Comparison of ENCODE assay signal across 11 cellular contexts in the genomic region with DNA sequence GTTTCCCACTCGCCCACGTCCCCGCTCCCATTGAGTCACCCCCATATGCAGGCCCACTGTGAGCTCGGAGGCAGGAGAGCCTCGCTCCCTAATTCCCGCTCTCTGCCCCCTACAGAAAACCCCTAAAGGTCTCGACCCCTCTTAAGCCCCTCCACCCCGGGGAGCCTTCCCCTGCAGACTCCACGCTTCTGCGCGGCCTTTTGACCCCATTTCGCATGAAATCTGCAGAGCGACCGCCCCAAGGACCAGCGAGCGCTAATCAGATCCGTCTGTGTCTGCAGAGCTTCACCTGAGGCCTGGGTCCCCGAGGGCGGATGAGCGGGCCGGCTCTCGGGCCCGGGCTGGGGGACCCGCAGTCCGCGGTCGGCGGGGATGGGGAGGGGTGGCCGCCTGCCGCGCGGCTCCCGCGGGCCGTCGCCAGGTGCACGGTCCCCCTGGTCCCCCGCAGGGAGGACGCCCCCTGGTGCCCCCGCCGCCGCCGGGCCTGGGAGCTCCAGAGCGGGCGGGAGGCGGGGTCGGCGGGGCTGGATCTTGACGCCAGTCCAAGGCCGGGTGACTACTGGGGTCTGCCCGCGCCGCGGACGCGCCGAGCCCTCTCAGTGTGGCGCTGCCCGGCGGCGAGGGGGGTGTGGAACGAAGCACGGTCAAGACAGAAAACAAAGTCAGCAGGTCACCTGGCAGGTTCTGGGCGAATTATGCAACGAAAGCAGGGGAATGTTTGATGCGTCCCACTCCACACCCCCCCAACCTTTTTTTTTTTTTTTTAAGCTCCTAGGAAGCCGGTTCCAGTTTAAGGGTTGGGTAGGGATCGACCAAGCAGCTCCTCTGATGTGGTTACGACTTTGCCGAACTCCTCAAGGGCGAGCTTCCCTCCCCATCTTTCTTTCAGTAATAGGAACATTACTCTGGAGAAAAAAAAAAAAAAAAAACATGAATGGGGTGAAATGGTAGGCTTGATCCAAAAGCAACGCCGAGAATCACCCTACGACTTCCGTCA. TPM values are rescaled to one million over a fixed set of nuclear protein-coding genes. Genes with fewer than 3 reads are reported as not detected.
DNase-seq lines count a peak whose midpoint lies in the region; TF ChIP-seq lines count a peak whose summit lies in the region.
"Had no signal": no experiment of that assay in that cellular context is flagged by ENCODE, and none has a peak within 500 bp of the region (broad histone marks: within the 10 kb centered on the region; RNA-seq: fewer than 3 reads in every experiment).

No MANE protein-coding gene starts in this region.

- 54 to 57% methylated on average over 44 to 69 of the region's 75 CpGs for WGBS in lower leg skin, 2 donors

- no peaks in the 10 kb centered on the region for H4K20me1 ChIP-seq in Karpas-422 (ENCODE audit: insufficient read depth, low read depth, low read length)

- TF ChIP-seq CTCF in parathyroid adenoma (IDR thresholded peaks at IDR 0.05) (no peak), lower leg skin (IDR thresholded peaks at IDR 0.05) (no peak)

- no peaks in the 10 kb centered on the region for H3K9me2 ChIP-seq in Karpas-422 (replicated peaks; ENCODE audit: insufficient read depth, low read length)

- no peaks in the 10 kb centered on the region for H3K27me3 ChIP-seq in SJCRH30
- no peaks in the 10 kb centered on the region for H3K27me3 ChIP-seq in parathyroid adenoma (ENCODE audit: control insufficient read depth, insufficient read depth, low read length)
- H3K27me3 ChIP-seq in Karpas-422 (ENCODE audit: low read length), result no peaks in the 10 kb centered on the region

- H3K9me3 ChIP-seq in SJCRH30 (replicated peaks) (no peaks in the 10 kb centered on the region), parathyroid adenoma (ENCODE audit: control insufficient read depth, low read length) (no peaks in the 10 kb centered on the region), Karpas-422 (ENCODE audit: low read length) (no peaks in the 10 kb centered on the region)

- no peaks in the 10 kb centered on the region for H3K79me2 ChIP-seq in parathyroid adenoma
- H3K79me2 ChIP-seq in Karpas-422 (ENCODE audit: low read length), result no peaks in the 10 kb centered on the region

- H3K36me3 ChIP-seq in SJCRH30, result peaks cover 30% of the 10 kb centered on the region
- H3K36me3 ChIP-seq in parathyroid adenoma (ENCODE audit: control insufficient read depth, insufficient read depth, low read length), result no peaks in the 10 kb centered on the region
- no peaks in the 10 kb centered on the region for H3K36me3 ChIP-seq in Karpas-422 (ENCODE audit: insufficient read depth, low read length)

- intact Hi-C loops in lower leg skin (cut with DNase I; ENCODE audit: low total_unique reads), result no loop called here

- no peak for TF ChIP-seq POLR2A in lower leg skin (IDR thresholded peaks at IDR 0.05)

- in situ Hi-C loops in G401 (cut with HindIII; ENCODE audit: low sequenced_read_pairs), result loop anchor here (25.0 kb wide), 1 partner anchor 391 kb away; no protein-coding TSS in a partner anchor

- H3K4me1 ChIP-seq in SJCRH30, result peaks cover 45% of the 10 kb centered on the region
- H3K4me1 ChIP-seq in parathyroid adenoma, result no peaks in the 10 kb centered on the region
- 0 out of 2 replicates have a peak, but pooled peaks cover 3% of the 10 kb centered on the region for H3K4me1 ChIP-seq in Karpas-422 (ENCODE audit: low read length)

- H3K9ac ChIP-seq in parathyroid adenoma (no peak overlapping the region), Karpas-422 (ENCODE audit: low read length) (no peak overlapping the region)

- peak overlapping the region; percentile 61 for H2AFZ ChIP-seq in parathyroid adenoma
- no peak overlapping the region for H2AFZ ChIP-seq in Karpas-422 (ENCODE audit: low read length)

- H3K4me3 ChIP-seq in SJCRH30 (no peak overlapping the region), iPS-11a (ENCODE audit: low read depth, low read length) (peak overlapping the region; percentile 37), parathyroid adenoma (ENCODE audit: low read depth, low read length) (no peak overlapping the region), Karpas-422 (ENCODE audit: low read length) (no peak overlapping the region), lower leg skin (ENCODE audit: low read depth, poor library complexity, severe bottlenecking) (no peak overlapping the region)

- H3K27ac ChIP-seq in SJCRH30 (peak overlapping the region; percentile 85), parathyroid adenoma (no peak overlapping the region), Karpas-422 (ENCODE audit: low read length) (no peak overlapping the region)

- peak; percentile 62 for DNase-seq in G401 (ENCODE audit: low spot score)
- no peak for DNase-seq in SJCRH30
- DNase-seq in central memory CD4-positive, alpha-beta T cell, result no peak
- DNase-seq in Karpas-422, result no peak
- no peak for DNase-seq in OCI-M2 (lab: John Stamatoyannopoulos, UW; ENCODE audit: unreplicated experiment)
- no peak for DNase-seq in lower leg skin (ENCODE audit: low spot score in 2 of 2)
- DNase-seq: activated CD4-positive, alpha-beta T cell treated with anti-CD3 and anti-CD28 coated beads for 48 hours; CD4-positive, CD25-positive, alpha-beta regulatory T cell; SHP77 treated with DMSO at 0.1 percent for 48 hours had no signal

- H3K4me2 ChIP-seq in parathyroid adenoma (ENCODE audit: low read length) (peak overlapping the region; percentile 56), Karpas-422 (ENCODE audit: low read depth, low read length, poor library complexity, severe bottlenecking) (no peak overlapping the region)

RNA-seq across cellular contexts. Expression of gene BMP4, which starts 9.9 kb away (rescaled TPM):
- 461 and 546 TPM in 2 replicates for total RNA-seq in G401 (2014; rRNA removed; shearing (Covaris generic))
- 42.5 and 42.9 TPM in 2 replicates for total RNA-seq in SJCRH30 (2014; rRNA removed; shearing (Covaris generic))
- not detected in 2 replicates for total RNA-seq in Karpas-422 (2014; rRNA removed; shearing (Covaris generic); ENCODE audit: low replicate concordance)
- 10 to 100 TPM in 3 of 4 donors, 1 to 10 TPM in 1; 9.1 to 24.5 (median 19.0) TPM for total RNA-seq in lower leg skin
- total RNA-seq: CD4-positive, CD25-positive, alpha-beta regulatory T cell had no signal

Comparison
In these comparisons a context has a peak if more than half of its experiments do, and no peak if none do; other contexts are left out.
1. RNA of gene BMP4, which starts 9.9 kb away (total RNA-seq): 461 to 546 TPM in G401; 42.5 to 42.9 TPM in SJCRH30, 9.1 to 24.5 TPM in lower leg skin and not detected in Karpas-422; every median in the first group is over 10 times any median in the second.